In genomic region chr6:111823012-111823411, GRCh38 we compare ENCODE assay signal across 14 cellular contexts. TPM values are rescaled to one million over a fixed set of nuclear protein-coding genes. Genes with fewer than 3 reads are reported as not detected.
DNase-seq lines count a peak whose midpoint lies in the region; ATAC-seq and TF ChIP-seq lines count a peak whose summit lies in the region.
"Had no signal": no experiment of that assay in that cellular context is flagged by ENCODE, and none has a peak within 500 bp of the region (broad histone marks: within the 10 kb centered on the region; RNA-seq: fewer than 3 reads in every experiment).

No MANE protein-coding gene starts in this region.

- H3K27me3 Mint-ChIP-seq in activated naive CD4-positive, alpha-beta T cell treated with anti-CD3 and anti-CD28 coated beads for 36 hours (ENCODE audit: low read depth): no peaks in the 10 kb centered on the region
- no peaks in the 10 kb centered on the region for H3K27me3 Mint-ChIP-seq in activated naive CD8-positive, alpha-beta T cell

- H3K27me3 ChIP-seq in mesenchymal stem cell (ENCODE audit: control insufficient read depth in 1 of 2, insufficient read depth in 1 of 2, low read length in 2 of 2): no peaks in the 10 kb centered on the region
- H3K27me3 ChIP-seq in tibial artery: no peaks in the 10 kb centered on the region
- H3K27me3 ChIP-seq: body of pancreas, neutrophil had no signal

- peak overlapping the region in 1 of 2 experiments; percentile 81 for H3K18ac ChIP-seq in mesenchymal stem cell (ENCODE audit: low read depth in 1 of 2, low read length in 2 of 2)

- H3K9me3 ChIP-seq in mesenchymal stem cell (ENCODE audit: control insufficient read depth, low read length) (no peaks in the 10 kb centered on the region), tibial artery (no peaks in the 10 kb centered on the region)
- H3K9me3 ChIP-seq: body of pancreas, neutrophil had no signal

- H2BK120ac ChIP-seq in mesenchymal stem cell (ENCODE audit: low read depth, low read length): no peak overlapping the region

- H3K79me1 ChIP-seq in mesenchymal stem cell (replicated peaks; ENCODE audit: low read length, poor library complexity, severe bottlenecking): peaks cover 13% of the 10 kb centered on the region

- H4K91ac ChIP-seq in mesenchymal stem cell (ENCODE audit: low read length): peak overlapping the region; percentile 73

- H3K4me3 Mint-ChIP-seq in activated naive CD4-positive, alpha-beta T cell treated with anti-CD3 and anti-CD28 coated beads for 36 hours: peak overlapping the region; percentile 39
- H3K4me3 Mint-ChIP-seq in activated naive CD8-positive, alpha-beta T cell: peak overlapping the region; percentile 76

- H3K4me1 ChIP-seq in mesenchymal stem cell (ENCODE audit: control insufficient read depth, insufficient read depth, low read depth, low read length) (peaks cover 13% of the 10 kb centered on the region), tibial artery (peaks cover 0 to 27% (median 8%) of the 10 kb centered on the region in 4 donors)
- H3K4me1 ChIP-seq: body of pancreas had no signal

- no peak overlapping the region for H3K4me3 ChIP-seq in mesenchymal stem cell (ENCODE audit: insufficient read depth in 1 of 2, low read depth in 1 of 2, low read length in 2 of 2)
- no peak overlapping the region for H3K4me3 ChIP-seq in tibial artery
- H3K4me3 ChIP-seq: body of pancreas had no signal

- no peak overlapping the region for H3K4me2 ChIP-seq in mesenchymal stem cell (ENCODE audit: low read length, poor library complexity, severe bottlenecking)

- H2BK5ac ChIP-seq in mesenchymal stem cell (ENCODE audit: low read depth, low read length, poor library complexity, severe bottlenecking): no peak overlapping the region

- H3K36me3 Mint-ChIP-seq in activated naive CD4-positive, alpha-beta T cell treated with anti-CD3 and anti-CD28 coated beads for 36 hours (ENCODE audit: low read depth): peaks cover 21% of the 10 kb centered on the region
- peaks cover 34% of the 10 kb centered on the region for H3K36me3 Mint-ChIP-seq in activated naive CD8-positive, alpha-beta T cell

- H3K27ac ChIP-seq in mesenchymal stem cell (ENCODE audit: low read length, poor library complexity, severe bottlenecking): no peak overlapping the region
- H3K27ac ChIP-seq in tibial artery: peak overlapping the region; percentile 29
- H3K27ac ChIP-seq: neutrophil had no signal

- H3K9ac ChIP-seq in mesenchymal stem cell (ENCODE audit: low read length): peak overlapping the region; percentile 74

- no peak overlapping the region for H2AFZ ChIP-seq in mesenchymal stem cell (ENCODE audit: low read depth, low read length)

- peak overlapping the region; percentile 89 for H3K27ac Mint-ChIP-seq in activated naive CD4-positive, alpha-beta T cell treated with anti-CD3 and anti-CD28 coated beads for 36 hours
- H3K27ac Mint-ChIP-seq in activated naive CD8-positive, alpha-beta T cell: peak overlapping the region; percentile 98

- peak overlapping the region in 1 of 2 experiments; percentile 37 for H3K14ac ChIP-seq in mesenchymal stem cell (ENCODE audit: low read length in 2 of 2)

- no peak for TF ChIP-seq CTCF in tibial artery (IDR thresholded peaks at IDR 0.05)
- TF ChIP-seq CTCF in omental fat pad (IDR thresholded peaks at IDR 0.05): no peak

- H3K4ac ChIP-seq in mesenchymal stem cell (ENCODE audit: low read depth in 1 of 2, low read length in 2 of 2): no peak overlapping the region

- no peak overlapping the region for H3K23ac ChIP-seq in mesenchymal stem cell (ENCODE audit: low read length in 2 of 2)

- H3K4me1 Mint-ChIP-seq in activated naive CD4-positive, alpha-beta T cell treated with anti-CD3 and anti-CD28 coated beads for 36 hours (ENCODE audit: low read depth): peaks cover 86% of the 10 kb centered on the region
- peaks cover 86% of the 10 kb centered on the region for H3K4me1 Mint-ChIP-seq in activated naive CD8-positive, alpha-beta T cell (ENCODE audit: low read depth)

- intact Hi-C loops in activated naive CD4-positive, alpha-beta T cell treated with anti-CD3 and anti-CD28 coated beads for 36 hours (cut with micrococcal nuclease): no loop called here
- intact Hi-C loops in tibial artery (cut with DNase I; ENCODE audit: low total_unique reads): no loop called here

- H2BK15ac ChIP-seq in mesenchymal stem cell (ENCODE audit: low read depth, poor library complexity, severe bottlenecking): no peak overlapping the region

- peaks cover 2% of the 10 kb centered on the region for H3K9me3 Mint-ChIP-seq in activated naive CD4-positive, alpha-beta T cell treated with anti-CD3 and anti-CD28 coated beads for 36 hours
- H3K9me3 Mint-ChIP-seq in activated naive CD8-positive, alpha-beta T cell (ENCODE audit: low read depth): no peaks in the 10 kb centered on the region

- 90% methylated on average over 5 of the region's 6 CpGs for WGBS in mesenchymal stem cell

- no peak overlapping the region for H2AK5ac ChIP-seq in mesenchymal stem cell (ENCODE audit: low read length, severe bottlenecking)

- peak overlapping the region in 1 of 2 experiments; percentile 23 for H2BK12ac ChIP-seq in mesenchymal stem cell (ENCODE audit: low read length in 2 of 2)

- H4K8ac ChIP-seq in mesenchymal stem cell (ENCODE audit: low read length): peak overlapping the region; percentile 81

- ATAC-seq in omental fat pad (ENCODE audit: low FRiP score): no peak
- ATAC-seq: body of pancreas had no signal

- DNase-seq in activated naive CD4-positive, alpha-beta T cell treated with anti-CD3 and anti-CD28 coated beads for 36 hours: no peak
- DNase-seq in activated naive CD4-positive, alpha-beta T cell treated with anti-CD3 and anti-CD28 coated beads, Interleukin-2, amount 50 U/mL, for 16 hours: no peak
- DNase-seq in mesenchymal stem cell: no peak
- no peak for DNase-seq in tibial artery
- no peak for DNase-seq in NCI-H345 treated with DMSO at 0.1 percent for 48 hours (lab: John Stamatoyannopoulos, UW; ENCODE audit: unreplicated experiment)
- no peak for DNase-seq in omental fat pad (ENCODE audit: low spot score)
- no peak for DNase-seq in NCI-H1694 treated with DMSO at 0.1 percent for 48 hours (lab: John Stamatoyannopoulos, UW)
- DNase-seq: body of pancreas; NCI-H524 treated with DMSO at 0.1 percent for 48 hours; SHP77 treated with DMSO at 0.1 percent for 48 hours; stimulated activated CD4-positive, alpha-beta T cell treated with anti-CD3 and anti-CD28 coated beads, Interleukin-2, amount 100 ng/mL, for 48 hours; substantia nigra had no signal

- CTCF ChIA-PET in activated naive CD4-positive, alpha-beta T cell treated with anti-CD3 and anti-CD28 coated beads for 36 hours (lab: Charles Lee): interaction anchor here (1.2 to 4.1 kb wide), 6 partner anchors 10 to 60 kb away, joined by 3 to 19 read pairs (median 4); no protein-coding TSS in a partner anchor

- peaks cover 2 to 13% of the 10 kb centered on the region in 2 experiments for H3K36me3 ChIP-seq in mesenchymal stem cell (ENCODE audit: control insufficient read depth in 1 of 2, insufficient read depth in 2 of 2, low read depth in 1 of 2, low read length in 2 of 2)
- H3K36me3 ChIP-seq in tibial artery: no peaks in the 10 kb centered on the region
- H3K36me3 ChIP-seq: neutrophil had no signal

RNA-seq across cellular contexts. Expression of gene FYN, which starts 50.2 kb away (rescaled TPM):
- total RNA-seq in activated naive CD4-positive, alpha-beta T cell treated with anti-CD3 and anti-CD28 coated beads for 36 hours: 100 to 1,000 TPM; 236 to 244 TPM
- 44.0 TPM for polyA plus RNA-seq in mesenchymal stem cell (2013, experiment 1 of 2)
- 45.8 TPM for polyA plus RNA-seq in mesenchymal stem cell (2013, experiment 2 of 2)
- total RNA-seq in omental fat pad: 100 to 1,000 TPM; 108 to 281 (median 186) TPM
